ENCODE assay signal across 1 cellular context in genomic region chr10:72244573-72245038, GRCh38.
A peak's percentile ranks its signal among the peaks of the same experiment; 100 is the strongest.
TF ChIP-seq lines count a peak whose summit lies in the region.

No MANE protein-coding gene starts in this region.

TF ChIP-seq in K562, 482 proteins besides CTCF, POLR2A, EP300 and RAD21 (continued from another document):
- TF ChIP-seq, protein P1, sequence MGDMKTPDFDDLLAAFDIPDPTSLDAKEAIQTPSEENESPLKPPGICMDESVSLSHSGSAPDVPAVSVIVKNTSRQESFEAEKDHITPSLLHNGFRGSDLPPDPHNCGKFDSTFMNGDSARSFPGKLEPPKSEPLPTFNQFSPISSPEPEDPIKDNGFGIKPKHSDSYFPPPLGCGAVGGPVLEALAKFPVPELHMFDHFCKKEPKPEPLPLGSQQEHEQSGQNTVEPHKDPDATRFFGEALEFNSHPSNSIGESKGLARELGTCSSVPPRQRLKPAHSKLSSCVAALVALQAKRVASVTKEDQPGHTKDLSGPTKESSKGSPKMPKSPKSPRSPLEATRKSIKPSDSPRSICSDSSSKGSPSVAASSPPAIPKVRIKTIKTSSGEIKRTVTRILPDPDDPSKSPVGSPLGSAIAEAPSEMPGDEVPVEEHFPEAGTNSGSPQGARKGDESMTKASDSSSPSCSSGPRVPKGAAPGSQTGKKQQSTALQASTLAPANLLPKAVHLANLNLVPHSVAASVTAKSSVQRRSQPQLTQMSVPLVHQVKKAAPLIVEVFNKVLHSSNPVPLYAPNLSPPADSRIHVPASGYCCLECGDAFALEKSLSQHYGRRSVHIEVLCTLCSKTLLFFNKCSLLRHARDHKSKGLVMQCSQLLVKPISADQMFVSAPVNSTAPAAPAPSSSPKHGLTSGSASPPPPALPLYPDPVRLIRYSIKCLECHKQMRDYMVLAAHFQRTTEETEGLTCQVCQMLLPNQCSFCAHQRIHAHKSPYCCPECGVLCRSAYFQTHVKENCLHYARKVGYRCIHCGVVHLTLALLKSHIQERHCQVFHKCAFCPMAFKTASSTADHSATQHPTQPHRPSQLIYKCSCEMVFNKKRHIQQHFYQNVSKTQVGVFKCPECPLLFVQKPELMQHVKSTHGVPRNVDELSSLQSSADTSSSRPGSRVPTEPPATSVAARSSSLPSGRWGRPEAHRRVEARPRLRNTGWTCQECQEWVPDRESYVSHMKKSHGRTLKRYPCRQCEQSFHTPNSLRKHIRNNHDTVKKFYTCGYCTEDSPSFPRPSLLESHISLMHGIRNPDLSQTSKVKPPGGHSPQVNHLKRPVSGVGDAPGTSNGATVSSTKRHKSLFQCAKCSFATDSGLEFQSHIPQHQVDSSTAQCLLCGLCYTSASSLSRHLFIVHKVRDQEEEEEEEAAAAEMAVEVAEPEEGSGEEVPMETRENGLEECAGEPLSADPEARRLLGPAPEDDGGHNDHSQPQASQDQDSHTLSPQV (IDR thresholded peaks at IDR 0.05): no peak
- TF ChIP-seq NONO (IDR thresholded peaks at IDR 0.05; ENCODE audit: low read depth in 2 of 2, low read length in 1 of 2): no peak
- TF ChIP-seq FOSL1 (tag; conservative IDR thresholded peaks at IDR 0.05): peak; percentile 8; the same call in 1 of the 2 replicates
- TF ChIP-seq, protein P2, sequence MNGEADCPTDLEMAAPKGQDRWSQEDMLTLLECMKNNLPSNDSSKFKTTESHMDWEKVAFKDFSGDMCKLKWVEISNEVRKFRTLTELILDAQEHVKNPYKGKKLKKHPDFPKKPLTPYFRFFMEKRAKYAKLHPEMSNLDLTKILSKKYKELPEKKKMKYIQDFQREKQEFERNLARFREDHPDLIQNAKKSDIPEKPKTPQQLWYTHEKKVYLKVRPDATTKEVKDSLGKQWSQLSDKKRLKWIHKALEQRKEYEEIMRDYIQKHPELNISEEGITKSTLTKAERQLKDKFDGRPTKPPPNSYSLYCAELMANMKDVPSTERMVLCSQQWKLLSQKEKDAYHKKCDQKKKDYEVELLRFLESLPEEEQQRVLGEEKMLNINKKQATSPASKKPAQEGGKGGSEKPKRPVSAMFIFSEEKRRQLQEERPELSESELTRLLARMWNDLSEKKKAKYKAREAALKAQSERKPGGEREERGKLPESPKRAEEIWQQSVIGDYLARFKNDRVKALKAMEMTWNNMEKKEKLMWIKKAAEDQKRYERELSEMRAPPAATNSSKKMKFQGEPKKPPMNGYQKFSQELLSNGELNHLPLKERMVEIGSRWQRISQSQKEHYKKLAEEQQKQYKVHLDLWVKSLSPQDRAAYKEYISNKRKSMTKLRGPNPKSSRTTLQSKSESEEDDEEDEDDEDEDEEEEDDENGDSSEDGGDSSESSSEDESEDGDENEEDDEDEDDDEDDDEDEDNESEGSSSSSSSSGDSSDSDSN (IDR thresholded peaks at IDR 0.05; ENCODE audit: borderline replicate concordance in 1 of 2, low read depth in 2 of 2, low read length in 2 of 2): no peak
- TF ChIP-seq FOXP4 (CRISPR knock-in tag; IDR thresholded peaks at IDR 0.05; ENCODE audit: borderline replicate concordance): no peak
- no peak for TF ChIP-seq MEIS2 (IDR thresholded peaks at IDR 0.05; ENCODE audit: partially characterized antibody)
- TF ChIP-seq ZNF507 (tag; conservative IDR thresholded peaks at IDR 0.05): no peak
- TF ChIP-seq ZNF253 (CRISPR knock-in tag; conservative IDR thresholded peaks at IDR 0.05): no peak
- TF ChIP-seq, protein P3, sequence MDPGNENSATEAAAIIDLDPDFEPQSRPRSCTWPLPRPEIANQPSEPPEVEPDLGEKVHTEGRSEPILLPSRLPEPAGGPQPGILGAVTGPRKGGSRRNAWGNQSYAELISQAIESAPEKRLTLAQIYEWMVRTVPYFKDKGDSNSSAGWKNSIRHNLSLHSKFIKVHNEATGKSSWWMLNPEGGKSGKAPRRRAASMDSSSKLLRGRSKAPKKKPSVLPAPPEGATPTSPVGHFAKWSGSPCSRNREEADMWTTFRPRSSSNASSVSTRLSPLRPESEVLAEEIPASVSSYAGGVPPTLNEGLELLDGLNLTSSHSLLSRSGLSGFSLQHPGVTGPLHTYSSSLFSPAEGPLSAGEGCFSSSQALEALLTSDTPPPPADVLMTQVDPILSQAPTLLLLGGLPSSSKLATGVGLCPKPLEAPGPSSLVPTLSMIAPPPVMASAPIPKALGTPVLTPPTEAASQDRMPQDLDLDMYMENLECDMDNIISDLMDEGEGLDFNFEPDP (CRISPR knock-in tag; IDR thresholded peaks at IDR 0.05): no peak
- TF ChIP-seq, protein P4, sequence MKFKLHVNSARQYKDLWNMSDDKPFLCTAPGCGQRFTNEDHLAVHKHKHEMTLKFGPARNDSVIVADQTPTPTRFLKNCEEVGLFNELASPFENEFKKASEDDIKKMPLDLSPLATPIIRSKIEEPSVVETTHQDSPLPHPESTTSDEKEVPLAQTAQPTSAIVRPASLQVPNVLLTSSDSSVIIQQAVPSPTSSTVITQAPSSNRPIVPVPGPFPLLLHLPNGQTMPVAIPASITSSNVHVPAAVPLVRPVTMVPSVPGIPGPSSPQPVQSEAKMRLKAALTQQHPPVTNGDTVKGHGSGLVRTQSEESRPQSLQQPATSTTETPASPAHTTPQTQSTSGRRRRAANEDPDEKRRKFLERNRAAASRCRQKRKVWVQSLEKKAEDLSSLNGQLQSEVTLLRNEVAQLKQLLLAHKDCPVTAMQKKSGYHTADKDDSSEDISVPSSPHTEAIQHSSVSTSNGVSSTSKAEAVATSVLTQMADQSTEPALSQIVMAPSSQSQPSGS (CRISPR knock-in tag; IDR thresholded peaks at IDR 0.05): no peak
- TF ChIP-seq SMARCB1 (IDR thresholded peaks at IDR 0.05; ENCODE audit: insufficient read length, low read depth): no peak
- no peak for TF ChIP-seq KDM1A (IDR thresholded peaks at IDR 0.05)
- no peak for TF ChIP-seq GATAD2A (IDR thresholded peaks at IDR 0.05)
- peak; percentile 36; the same call in 1 of the 2 replicates for TF ChIP-seq ZNF644 (tag; IDR thresholded peaks at IDR 0.05; ENCODE audit: low read depth)
- 0 out of 2 replicates have a peak, but pooled peaks have one; percentile 28 for TF ChIP-seq ZBTB17 (CRISPR knock-in tag; IDR thresholded peaks at IDR 0.05)
- TF ChIP-seq NFIX (CRISPR knock-in tag; IDR thresholded peaks at IDR 0.05; ENCODE audit: low read depth): no peak
- TF ChIP-seq ASH1L (IDR thresholded peaks at IDR 0.05; ENCODE audit: borderline replicate concordance, low read depth, partially characterized antibody): no peak
- 0 out of 2 replicates have a peak, but pooled peaks have one; percentile 20 for TF ChIP-seq E2F1 (CRISPR knock-in tag; IDR thresholded peaks at IDR 0.05)
- TF ChIP-seq NBN (IDR thresholded peaks at IDR 0.05; ENCODE audit: low read depth): 0 out of 2 replicates have a peak, but pooled peaks have one; percentile 14
- TF ChIP-seq, protein P5, sequence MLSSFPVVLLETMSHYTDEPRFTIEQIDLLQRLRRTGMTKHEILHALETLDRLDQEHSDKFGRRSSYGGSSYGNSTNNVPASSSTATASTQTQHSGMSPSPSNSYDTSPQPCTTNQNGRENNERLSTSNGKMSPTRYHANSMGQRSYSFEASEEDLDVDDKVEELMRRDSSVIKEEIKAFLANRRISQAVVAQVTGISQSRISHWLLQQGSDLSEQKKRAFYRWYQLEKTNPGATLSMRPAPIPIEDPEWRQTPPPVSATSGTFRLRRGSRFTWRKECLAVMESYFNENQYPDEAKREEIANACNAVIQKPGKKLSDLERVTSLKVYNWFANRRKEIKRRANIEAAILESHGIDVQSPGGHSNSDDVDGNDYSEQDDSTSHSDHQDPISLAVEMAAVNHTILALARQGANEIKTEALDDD (IDR thresholded peaks at IDR 0.05): no peak
- TF ChIP-seq MAFK (IDR thresholded peaks at IDR 0.05; ENCODE audit: low read length): no peak
- TF ChIP-seq NFRKB (IDR thresholded peaks at IDR 0.05; ENCODE audit: low read depth): 0 out of 2 replicates have a peak, but pooled peaks have one; percentile 5
- TF ChIP-seq FOXJ2 (tag; IDR thresholded peaks at IDR 0.05): peak; percentile 35; the same call in 1 of the 2 replicates
- TF ChIP-seq PCBP2 (IDR thresholded peaks at IDR 0.05; ENCODE audit: low read depth, low read length, poor library complexity, severe bottlenecking): no peak
